Comparison of ENCODE assay signal across 10 cellular contexts in the genomic region with DNA sequence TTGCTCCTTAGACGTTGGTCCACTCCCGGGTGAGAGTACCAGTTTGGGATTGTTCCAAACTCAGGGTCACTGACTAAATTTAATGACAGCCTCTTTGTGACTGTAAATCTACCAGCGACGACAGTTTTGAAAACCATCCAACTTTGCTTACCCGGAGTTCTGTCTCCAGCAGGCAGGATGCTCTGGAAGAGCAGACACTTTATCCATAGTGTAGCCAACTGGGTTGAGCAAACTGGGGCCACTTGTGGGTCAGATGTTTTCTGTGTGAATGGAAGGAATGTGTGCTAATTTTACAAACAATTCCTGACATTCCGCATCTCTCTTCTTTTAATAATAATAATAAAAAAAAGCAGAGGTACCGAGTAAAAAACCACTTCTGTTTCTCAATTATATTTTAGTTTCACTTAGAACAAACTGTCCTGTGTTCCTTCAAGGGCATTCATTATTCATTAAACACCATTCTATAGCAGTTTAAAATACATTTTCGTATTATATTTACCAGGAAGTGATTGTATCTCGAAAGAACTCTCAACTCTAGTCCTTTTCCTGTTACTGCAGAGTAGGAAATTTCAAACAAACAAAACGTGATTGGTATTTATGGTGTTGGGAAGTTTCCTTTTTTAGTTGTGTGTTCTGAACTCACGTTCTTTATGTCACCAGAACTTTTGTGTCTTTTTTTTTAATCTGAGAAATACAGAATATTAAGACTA.
A peak's percentile ranks its signal among the peaks of the same experiment; 100 is the strongest.
DNase-seq lines count a peak whose midpoint lies in the region; ATAC-seq and TF ChIP-seq lines count a peak whose summit lies in the region.
"Had no signal": no experiment of that assay in that cellular context is flagged by ENCODE, and none has a peak within 500 bp of the region (broad histone marks: within the 10 kb centered on the region; RNA-seq: fewer than 3 reads in every experiment).

No MANE protein-coding gene starts in this region.

- TF ChIP-seq CTCF in neural progenitor cell (IDR thresholded peaks at IDR 0.05) = no peak

- H3K27me3 Mint-ChIP-seq in neural progenitor cell (ENCODE audit: insufficient read depth, low read depth) = no peaks in the 10 kb centered on the region
- H3K27me3 Mint-ChIP-seq in naive thymus-derived CD4-positive, alpha-beta T cell = peaks cover 0 to 5% (median 0%) of the 10 kb centered on the region in 5 donors
- H3K27me3 Mint-ChIP-seq: T-helper 17 cell had no signal

- CTCF ChIA-PET in naive thymus-derived CD4-positive, alpha-beta T cell (lab: Charles Lee) = no interaction called here

- peaks cover 9% of the 10 kb centered on the region for H3K4me1 Mint-ChIP-seq in neural progenitor cell
- no peaks in the 10 kb centered on the region for H3K4me1 Mint-ChIP-seq in naive thymus-derived CD4-positive, alpha-beta T cell
- H3K4me1 Mint-ChIP-seq: T-helper 17 cell had no signal

- H3F3A ChIP-seq in neural progenitor cell (ENCODE audit: low read depth) = peaks cover 3% of the 10 kb centered on the region

- peaks cover 3% of the 10 kb centered on the region for H3K27me3 ChIP-seq in neural progenitor cell
- no peaks in the 10 kb centered on the region for H3K27me3 ChIP-seq in naive thymus-derived CD4-positive, alpha-beta T cell (ENCODE audit: control insufficient read depth in 2 of 2, insufficient read depth in 2 of 2, low read length in 2 of 2)

- H3K4me2 ChIP-seq in neural progenitor cell = peak overlapping the region; percentile 37

- H3K79me2 ChIP-seq in neural progenitor cell (ENCODE audit: low read depth) = no peaks in the 10 kb centered on the region

- H3K36me3 ChIP-seq in neural progenitor cell = no peaks in the 10 kb centered on the region
- no peaks in the 10 kb centered on the region for H3K36me3 ChIP-seq in naive thymus-derived CD4-positive, alpha-beta T cell (ENCODE audit: control insufficient read depth in 2 of 3, insufficient read depth in 3 of 3, low read length in 3 of 3)

- no peaks in the 10 kb centered on the region for H4K20me1 ChIP-seq in neural progenitor cell (ENCODE audit: low read depth)

- no peak overlapping the region for H3K27ac ChIP-seq in neural progenitor cell
- no peak overlapping the region for H3K27ac ChIP-seq in naive thymus-derived CD4-positive, alpha-beta T cell (ENCODE audit: low read depth, low read length)

- peak; percentile 85 for DNase-seq in EH (ENCODE audit: low read depth)
- DNase-seq in NCI-H146 treated with DMSO at 0.1 percent for 48 hours (lab: John Stamatoyannopoulos, UW; ENCODE audit: unreplicated experiment) = peak; percentile 46
- DNase-seq in dedifferentiated amniotic fluid mesenchymal stem cell (ENCODE audit: extremely low spot score) = peak; percentile 24
- no peak for DNase-seq in neural progenitor cell (ENCODE audit: low spot score)
- no peak for DNase-seq in activated CD4-positive, alpha-beta T cell treated with anti-CD3 and anti-CD28 coated beads for 48 hours
- DNase-seq in cerebellum (ENCODE audit: low spot score) = no peak
- no peak for DNase-seq in naive thymus-derived CD4-positive, alpha-beta T cell
- DNase-seq: activated T-cell treated with anti-CD3 and anti-CD28 coated beads, Interleukin-2, amount 50 U/mL, for 4 hours; T-helper 17 cell had no signal

- no peak overlapping the region for H3K4me3 Mint-ChIP-seq in neural progenitor cell
- no peak overlapping the region for H3K4me3 Mint-ChIP-seq in naive thymus-derived CD4-positive, alpha-beta T cell
- H3K4me3 Mint-ChIP-seq: activated T-cell treated with anti-CD3 and anti-CD28 coated beads, Interleukin-2, amount 50 U/mL, for 4 hours; T-helper 17 cell had no signal

- ATAC-seq in GM19463 (IDR thresholded peaks at IDR 0.05; ENCODE audit: unreplicated experiment) = no peak
- ATAC-seq in naive thymus-derived CD4-positive, alpha-beta T cell = no peak
- ATAC-seq: activated T-cell treated with anti-CD3 and anti-CD28 coated beads, Interleukin-2, amount 50 U/mL, for 4 hours; T-helper 17 cell had no signal

- no peaks in the 10 kb centered on the region for H3K9me3 ChIP-seq in neural progenitor cell (ENCODE audit: low read depth)
- H3K9me3 ChIP-seq in naive thymus-derived CD4-positive, alpha-beta T cell (ENCODE audit: control insufficient read depth in 2 of 3, low read length in 3 of 3) = no peaks in the 10 kb centered on the region

- H3K4me1 ChIP-seq in neural progenitor cell = peaks cover 11% of the 10 kb centered on the region
- H3K4me1 ChIP-seq in naive thymus-derived CD4-positive, alpha-beta T cell (ENCODE audit: control insufficient read depth in 2 of 2, insufficient read depth in 2 of 2, low read length in 2 of 2) = no peaks in the 10 kb centered on the region

- POLR2A ChIA-PET in naive thymus-derived CD4-positive, alpha-beta T cell (lab: Charles Lee) = no interaction called here

- H3K27ac Mint-ChIP-seq in neural progenitor cell = no peak overlapping the region
- no peak overlapping the region for H3K27ac Mint-ChIP-seq in naive thymus-derived CD4-positive, alpha-beta T cell
- H3K27ac Mint-ChIP-seq: T-helper 17 cell had no signal

- peak overlapping the region; percentile 36 for H2AFZ ChIP-seq in neural progenitor cell (replicated peaks)

- H3K9ac ChIP-seq in neural progenitor cell = no peak overlapping the region

- no peaks in the 10 kb centered on the region for H3K36me3 Mint-ChIP-seq in neural progenitor cell
- H3K36me3 Mint-ChIP-seq in naive thymus-derived CD4-positive, alpha-beta T cell = no peaks in the 10 kb centered on the region

- intact Hi-C loops in naive thymus-derived CD4-positive, alpha-beta T cell (cut with micrococcal nuclease) = no loop called here

- no peak overlapping the region for H3K4me3 ChIP-seq in neural progenitor cell
- no peak overlapping the region for H3K4me3 ChIP-seq in naive thymus-derived CD4-positive, alpha-beta T cell (ENCODE audit: low read length)

- peaks cover 4% of the 10 kb centered on the region for H3K9me3 Mint-ChIP-seq in neural progenitor cell
- H3K9me3 Mint-ChIP-seq in naive thymus-derived CD4-positive, alpha-beta T cell = peaks cover 0 to 9% (median 4%) of the 10 kb centered on the region in 11 donors

Comparison
In these comparisons a context has a peak if more than half of its experiments do, and no peak if none do; other contexts are left out.
1. DNase-seq: peak in EH (single experiment), NCI-H146 treated with DMSO at 0.1 percent for 48 hours (single experiment) and dedifferentiated amniotic fluid mesenchymal stem cell (single experiment); none in neural progenitor cell (single experiment), activated CD4-positive, alpha-beta T cell treated with anti-CD3 and anti-CD28 coated beads for 48 hours (single experiment), cerebellum (single experiment) and naive thymus-derived CD4-positive, alpha-beta T cell (0 of 9).